In the genomic region with DNA sequence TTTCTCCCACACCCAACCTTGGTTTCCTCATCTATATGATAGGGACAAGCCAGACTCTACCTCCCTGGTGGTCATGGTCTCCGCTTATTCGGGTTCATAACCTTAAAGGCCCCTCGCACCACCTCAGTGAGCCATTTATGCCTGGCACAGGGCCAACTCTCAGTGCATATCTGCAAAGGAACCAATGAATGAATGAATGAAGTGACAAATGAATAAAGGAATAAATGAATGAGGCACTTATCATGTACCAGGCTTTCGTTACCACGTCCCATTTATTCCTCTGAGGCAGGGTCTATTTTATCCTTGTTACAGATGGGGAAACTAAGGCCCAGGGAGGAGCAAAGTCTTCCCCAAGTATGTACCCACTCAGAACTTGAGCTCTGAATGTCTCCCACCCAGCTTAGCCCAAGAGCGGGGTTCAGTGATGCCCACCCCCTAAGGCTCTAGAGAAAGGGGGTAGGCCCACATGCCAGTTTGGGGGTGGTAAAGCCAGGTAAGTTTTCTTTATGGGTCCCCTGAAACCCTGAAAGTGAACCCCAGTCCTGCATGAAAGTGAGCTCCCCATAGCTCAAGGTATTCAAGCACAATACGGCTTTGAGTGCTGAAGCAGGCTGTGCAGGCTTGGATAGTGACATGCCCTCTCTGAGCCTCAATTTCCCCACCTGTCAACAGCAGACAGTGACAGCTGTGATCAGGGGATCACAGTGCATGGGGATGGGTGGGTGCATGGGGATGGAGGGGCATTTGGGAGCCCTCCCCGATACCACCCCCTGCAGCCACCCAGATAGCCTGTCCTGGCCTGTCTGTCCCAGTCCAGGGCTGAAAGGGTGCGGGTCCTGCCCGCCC, we compare ENCODE assay signal across 1 cellular context.
TF ChIP-seq lines count a peak whose summit lies in the region.

No MANE protein-coding gene starts in this region.

TF ChIP-seq in K562, 482 proteins besides CTCF, POLR2A, EP300 and RAD21:
- peak; percentile 98 for TF ChIP-seq NFIC (IDR thresholded peaks at IDR 0.05)
- TF ChIP-seq, protein P1, sequence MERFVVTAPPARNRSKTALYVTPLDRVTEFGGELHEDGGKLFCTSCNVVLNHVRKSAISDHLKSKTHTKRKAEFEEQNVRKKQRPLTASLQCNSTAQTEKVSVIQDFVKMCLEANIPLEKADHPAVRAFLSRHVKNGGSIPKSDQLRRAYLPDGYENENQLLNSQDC (CRISPR knock-in tag; IDR thresholded peaks at IDR 0.05) = no peak
- TF ChIP-seq RB1 (IDR thresholded peaks at IDR 0.05; ENCODE audit: low read depth) = no peak
- peak; percentile 65 to 71; a peak in 2 of 4 replicates for TF ChIP-seq KDM1A (IDR thresholded peaks at IDR 0.05)
- peak; percentile 74; the same call in 1 of the 2 replicates for TF ChIP-seq ZNF24 (IDR thresholded peaks at IDR 0.05)
- peak; percentile 29 for TF ChIP-seq ZFP36 (IDR thresholded peaks at IDR 0.05; ENCODE audit: low read depth, low read length, partially characterized antibody)
- TF ChIP-seq NFIX (CRISPR knock-in tag; IDR thresholded peaks at IDR 0.05; ENCODE audit: low read depth) = peak; percentile 87
- peak; percentile 45; the same call in 1 of the 2 replicates for TF ChIP-seq BCOR (IDR thresholded peaks at IDR 0.05)
